ENCODE assay signal across 8 cellular contexts in the genomic region with DNA sequence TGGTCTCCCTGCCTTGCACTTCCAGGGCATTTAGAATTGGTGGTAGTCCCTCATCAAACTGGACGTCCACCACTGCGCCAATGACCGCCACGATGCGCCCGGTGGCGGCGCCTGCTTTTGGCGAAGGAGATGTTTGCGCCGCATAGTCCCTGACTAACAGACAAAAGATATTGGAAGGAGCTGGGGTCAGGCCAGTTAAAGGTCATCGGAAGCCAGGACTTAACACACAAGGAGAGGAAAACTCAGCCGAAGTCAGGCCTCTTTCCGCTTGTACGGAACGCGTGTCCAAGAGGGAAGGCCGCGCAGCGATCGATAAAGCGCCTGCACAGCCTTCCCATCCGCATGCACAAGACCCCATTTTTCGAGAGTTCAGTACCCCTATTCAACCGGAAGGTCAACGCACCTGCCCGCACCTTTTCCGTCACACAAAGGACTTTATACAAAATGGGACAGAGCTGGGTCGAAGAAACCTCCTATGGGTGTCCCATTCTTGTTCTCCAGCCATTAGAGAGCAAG. TPM values are rescaled to one million over a fixed set of nuclear protein-coding genes. Genes with fewer than 3 reads are reported as not detected.
DNase-seq lines count a peak whose midpoint lies in the region; ATAC-seq, FAIRE-seq and TF ChIP-seq lines count a peak whose summit lies in the region.

No MANE protein-coding gene starts in this region.

- peaks cover 49% of the 10 kb centered on the region for H3K36me3 Mint-ChIP-seq in activated naive CD8-positive, alpha-beta T cell treated with anti-CD3 and anti-CD28 coated beads, Interleukin-2, amount 50 U/mL, for 24 hours (ENCODE audit: low read depth)

- RAD21 ChIA-PET in HCT116 (lab: Charles Lee; ENCODE audit: low non-redundant PET in 1 of 2, low total read pairs in 2 of 2, uncharacterized antibody in 2 of 2, unreplicated experiment in 2 of 2): interaction anchor here in 1 of 2 experiments (0.8 kb wide), 1 partner anchor 9 kb away, joined by 4 read pairs; no protein-coding TSS in a partner anchor

- TSS peak; percentile 61 for BruUV-seq in HCT116 (replicated peaks; lab: Mats Ljungman, UMichigan)

- peak overlapping the region; percentile 96 for H3K9ac ChIP-seq in HCT116 (ENCODE audit: low read length)
- H3K9ac ChIP-seq in iPS-15b (ENCODE audit: low read depth, low read length): peak overlapping the region; percentile 100

- H3K4me1 ChIP-seq in A549 (peaks cover 17% of the 10 kb centered on the region; the same call in 2 of the 3 replicates), HCT116 (ENCODE audit: control insufficient read depth in 1 of 2, insufficient read depth in 2 of 2, low read length in 2 of 2) (peaks cover 2 to 19% of the 10 kb centered on the region in 2 experiments; a peak in 3 of 4 replicates), iPS-15b (ENCODE audit: control insufficient read depth, insufficient read depth, low read length) (peaks cover 5% of the 10 kb centered on the region)

- H3K36me3 ChIP-seq in HCT116 (ENCODE audit: control insufficient read depth in 1 of 2, insufficient read depth in 2 of 2, low read length in 2 of 2) (peaks cover 34 to 38% of the 10 kb centered on the region in 2 experiments), iPS-15b (ENCODE audit: control insufficient read depth, insufficient read depth, low read length) (peaks cover 38% of the 10 kb centered on the region)

- H3K9me2 ChIP-seq in HCT116 (ENCODE audit: insufficient read depth): no peaks in the 10 kb centered on the region

- H3K27ac ChIP-seq in A549 (peak overlapping the region; percentile 88 to 91), HCT116 (ENCODE audit: low read depth, low read length) (peak overlapping the region; percentile 78), skin epidermis (peak overlapping the region; percentile 80 to 98 (median 96))

- DNase-seq in A549 (ENCODE audit: low read depth in 1 of 2, low spot score in 1 of 2): no peak
- DNase-seq in HCT116 (ENCODE audit: low read depth, low spot score): no peak
- no peak for DNase-seq in activated naive CD8-positive, alpha-beta T cell treated with anti-CD3 and anti-CD28 coated beads, Interleukin-2, amount 50 U/mL, for 24 hours
- no peak for DNase-seq in HEK293T (ENCODE audit: extremely low spot score)
- no peak for DNase-seq in NCI-H524 treated with DMSO at 0.1 percent for 48 hours (lab: John Stamatoyannopoulos, UW)
- no peak for DNase-seq in HPDE6-E6E7 (ENCODE audit: extremely low spot score)

- H3K4me1 Mint-ChIP-seq in activated naive CD8-positive, alpha-beta T cell treated with anti-CD3 and anti-CD28 coated beads, Interleukin-2, amount 50 U/mL, for 24 hours: peaks cover 41% of the 10 kb centered on the region

- no peaks in the 10 kb centered on the region for H3K9me3 ChIP-seq in A549
- H3K9me3 ChIP-seq in HCT116 (ENCODE audit: control insufficient read depth in 1 of 2, insufficient read depth in 1 of 2, low read depth in 1 of 2, low read length in 2 of 2): no peaks in the 10 kb centered on the region
- no peaks in the 10 kb centered on the region for H3K9me3 ChIP-seq in iPS-15b (ENCODE audit: control insufficient read depth, insufficient read depth, low read length)

- peaks cover 56% of the 10 kb centered on the region for H3K79me2 ChIP-seq in HCT116 (ENCODE audit: insufficient read depth, low read length)

- WGBS in A549 (ENCODE audit: missing lambda C conversion rate): 1% methylated on average over 29 of the region's 29 CpGs

- CTCF ChIA-PET in A549 (lab: Yijun Ruan, JAX) (interaction anchor here (0.8 to 4.3 kb wide), 3 partner anchors 9 to 38 kb away, joined by 3 to 37 read pairs (median 3); no protein-coding TSS in a partner anchor), HCT116 (lab: Charles Lee) (interaction anchor here (3.2 kb wide), 1 partner anchor 9 kb away, joined by 19 read pairs; no protein-coding TSS in a partner anchor), HEK293T (lab: Yijun Ruan, JAX) (interaction anchor here (2.6 kb wide), 1 partner anchor 9 kb away, joined by 14 read pairs; no protein-coding TSS in a partner anchor)

- no peak overlapping the region for H2AFZ ChIP-seq in HCT116 (ENCODE audit: low read depth, low read length, poor library complexity, severe bottlenecking)

- H3K27me3 ChIP-seq in HCT116 (ENCODE audit: insufficient read depth, low read length) (no peaks in the 10 kb centered on the region), iPS-15b (ENCODE audit: control insufficient read depth, insufficient read depth, low read length) (no peaks in the 10 kb centered on the region)

- TF ChIP-seq CTCF in A549 (IDR thresholded peaks at IDR 0.05): no peak
- no peak for TF ChIP-seq CTCF in HCT116 (IDR thresholded peaks at IDR 0.05 in 2 of 3, conservative IDR thresholded peaks at IDR 0.05 in 1 of 3; ENCODE audit: borderline replicate concordance in 1 of 3, insufficient read depth in 1 of 3, low read depth in 2 of 3, low read length in 2 of 3)

- intact Hi-C loops in HCT116 (cut with micrococcal nuclease): no loop called here

- no peak for ATAC-seq in A549
- no peak for ATAC-seq in HCT116
- ATAC-seq in activated naive CD8-positive, alpha-beta T cell treated with anti-CD3 and anti-CD28 coated beads, Interleukin-2, amount 50 U/mL, for 24 hours: no peak

- H3K4me3 Mint-ChIP-seq in activated naive CD8-positive, alpha-beta T cell treated with anti-CD3 and anti-CD28 coated beads, Interleukin-2, amount 50 U/mL, for 24 hours: peak overlapping the region; percentile 94

- TF ChIP-seq EP300 in A549 (IDR thresholded peaks at IDR 0.05): no peak

- no peak for TF ChIP-seq POLR2A in A549 (IDR thresholded peaks at IDR 0.05; ENCODE audit: low read length)
- no peak for TF ChIP-seq POLR2A in HCT116 (IDR thresholded peaks at IDR 0.05; ENCODE audit: borderline replicate concordance, extremely low read depth, insufficient read depth, insufficient read length)

- H4K20me1 ChIP-seq in HCT116 (ENCODE audit: insufficient read depth): peaks cover 21% of the 10 kb centered on the region; the same call in 1 of the 2 replicates

- H3K4me3 ChIP-seq in A549 (peak overlapping the region; percentile 78), HCT116 (replicated peaks in 1 of 2; ENCODE audit: low read depth in 1 of 2, low read length in 2 of 2) (peak overlapping the region; percentile 99 to 100), iPS-15b (ENCODE audit: low read depth, low read length) (peak overlapping the region; percentile 98), skin epidermis (peak overlapping the region; percentile 73 to 97 (median 89))

- FAIRE-seq in A549 (lab: Jason Lieb, UNC): no peak

- TF ChIP-seq RAD21 in A549 (conservative IDR thresholded peaks at IDR 0.05 in 1 of 2, IDR thresholded peaks at IDR 0.05 in 1 of 2) (no peak), HCT116 (IDR thresholded peaks at IDR 0.05; ENCODE audit: low read depth) (no peak)

- no peaks in the 10 kb centered on the region for H3K9me3 Mint-ChIP-seq in activated naive CD8-positive, alpha-beta T cell treated with anti-CD3 and anti-CD28 coated beads, Interleukin-2, amount 50 U/mL, for 24 hours

- H3K27me3 Mint-ChIP-seq in activated naive CD8-positive, alpha-beta T cell treated with anti-CD3 and anti-CD28 coated beads, Interleukin-2, amount 50 U/mL, for 24 hours: peaks cover 2% of the 10 kb centered on the region

- POLR2A ChIA-PET in A549 (lab: Yijun Ruan, JAX): interaction anchor here (0.6 to 2.2 kb wide), 4 partner anchors 9 to 61 kb away, joined by 4 to 22 read pairs (median 12); a partner anchor contains a TSS
- POLR2A ChIA-PET in HCT116 (lab: Charles Lee): interaction anchor here (3.3 kb wide), 1 partner anchor 9 kb away, joined by 23 read pairs; no protein-coding TSS in a partner anchor
- POLR2A ChIA-PET in HEK293T (lab: Yijun Ruan, JAX): interaction anchor here (0.8 to 3.0 kb wide), 14 partner anchors 10 to 80 kb away, joined by 3 to 34 read pairs (median 6); a partner anchor contains a TSS

- H3K4me2 ChIP-seq in A549 (peak overlapping the region; percentile 79), HCT116 (ENCODE audit: low read length) (peak overlapping the region; percentile 80)

- H3K27ac Mint-ChIP-seq in activated naive CD8-positive, alpha-beta T cell treated with anti-CD3 and anti-CD28 coated beads, Interleukin-2, amount 50 U/mL, for 24 hours: peak overlapping the region; percentile 95

TF ChIP-seq in A549, 52 proteins besides CTCF, POLR2A, EP300 and RAD21:
- TF ChIP-seq GATA3 (IDR thresholded peaks at IDR 0.05; ENCODE audit: borderline replicate concordance): 0 out of 2 replicates have a peak, but pooled peaks have one; percentile 19
- no peak for TF ChIP-seq NFE2L2 (conservative IDR thresholded peaks at IDR 0.05; ENCODE audit: low read length)

TF ChIP-seq in HCT116, 20 proteins besides CTCF, POLR2A, EP300 and RAD21 (continues in another document):
- TF ChIP-seq, protein P1, sequence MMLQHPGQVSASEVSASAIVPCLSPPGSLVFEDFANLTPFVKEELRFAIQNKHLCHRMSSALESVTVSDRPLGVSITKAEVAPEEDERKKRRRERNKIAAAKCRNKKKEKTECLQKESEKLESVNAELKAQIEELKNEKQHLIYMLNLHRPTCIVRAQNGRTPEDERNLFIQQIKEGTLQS (IDR thresholded peaks at IDR 0.05): no peak

TF ChIP-seq in HEK293T, 16 proteins besides CTCF, POLR2A, EP300 and RAD21 (continues in another document):
- TF ChIP-seq L3MBTL2 (conservative IDR thresholded peaks at IDR 0.05): no peak
- no peak for TF ChIP-seq NFRKB (IDR thresholded peaks at IDR 0.05)

RNA-seq across cellular contexts. Expression of a gene that starts 0.5 kb away (rescaled TPM):
- polyA plus RNA-seq in A549 (2011; rRNA removed) (1,500 and 1,639 TPM in 2 replicates), A549 (2017; fragmentation: RNase III; extraction: RNeasy Plus Mini Kit Qiagen cat#74134 plus additional on column Dnase treatment) (761 to 854 TPM (median 778 TPM) in 3 replicates)
- 1,279 and 1,537 TPM in 2 replicates for polyA plus RNA-seq in A549 (2012; cell fraction: cytosol; rRNA removed)
- 796 and 1,402 TPM in 2 replicates for polyA plus RNA-seq in A549 (2012; cell fraction: nucleus; rRNA removed)
- 1,473 and 1,903 TPM in 2 replicates for polyA minus RNA-seq in A549 (2011; rRNA and poly(A)+ RNA removed)
- total RNA-seq in HCT116 (2021; ENCODE audit: unreplicated experiment): 1,051 TPM
- 997 and 1,023 TPM in 2 replicates for polyA plus RNA-seq in HCT116 (2012)

RNA-seq across cellular contexts. Expression of a gene that starts 15.1 kb away (rescaled TPM):
- polyA plus RNA-seq in A549 (2011; rRNA removed) (59.4 and 103 TPM in 2 replicates), A549 (2017; fragmentation: RNase III; extraction: RNeasy Plus Mini Kit Qiagen cat#74134 plus additional on column Dnase treatment) (34.2 to 41.7 TPM (median 40.8 TPM) in 3 replicates)
- polyA plus RNA-seq in A549 (2012; cell fraction: cytosol; rRNA removed): 40.7 and 41.9 TPM in 2 replicates
- 82.9 and 85.0 TPM in 2 replicates for polyA plus RNA-seq in A549 (2012; cell fraction: nucleus; rRNA removed)
- polyA minus RNA-seq in A549 (2011; rRNA and poly(A)+ RNA removed): 150 and 155 TPM in 2 replicates
- total RNA-seq in HCT116 (2021; ENCODE audit: unreplicated experiment): 106 TPM
- 56.1 and 56.8 TPM in 2 replicates for polyA plus RNA-seq in HCT116 (2012)

RNA-seq across cellular contexts. Expression of a gene that starts 42.8 kb away (rescaled TPM):
- 211 and 272 TPM in 2 replicates for polyA plus RNA-seq in A549 (2011; rRNA removed)
- polyA plus RNA-seq in A549 (2012; cell fraction: cytosol; rRNA removed): 105 and 133 TPM in 2 replicates
- polyA plus RNA-seq in A549 (2012; cell fraction: nucleus; rRNA removed): 65.4 and 72.5 TPM in 2 replicates
- 400 to 467 TPM (median 406 TPM) in 3 replicates for polyA plus RNA-seq in A549 (2017; fragmentation: RNase III; extraction: RNeasy Plus Mini Kit Qiagen cat#74134 plus additional on column Dnase treatment)
- 40.5 and 51.6 TPM in 2 replicates for polyA minus RNA-seq in A549 (2011; rRNA and poly(A)+ RNA removed)
- total RNA-seq in HCT116 (2021; ENCODE audit: unreplicated experiment): 404 TPM
- polyA plus RNA-seq in HCT116 (2012): 129 and 177 TPM in 2 replicates
